ENCODE assay signal across 9 cellular contexts in the genomic region with DNA sequence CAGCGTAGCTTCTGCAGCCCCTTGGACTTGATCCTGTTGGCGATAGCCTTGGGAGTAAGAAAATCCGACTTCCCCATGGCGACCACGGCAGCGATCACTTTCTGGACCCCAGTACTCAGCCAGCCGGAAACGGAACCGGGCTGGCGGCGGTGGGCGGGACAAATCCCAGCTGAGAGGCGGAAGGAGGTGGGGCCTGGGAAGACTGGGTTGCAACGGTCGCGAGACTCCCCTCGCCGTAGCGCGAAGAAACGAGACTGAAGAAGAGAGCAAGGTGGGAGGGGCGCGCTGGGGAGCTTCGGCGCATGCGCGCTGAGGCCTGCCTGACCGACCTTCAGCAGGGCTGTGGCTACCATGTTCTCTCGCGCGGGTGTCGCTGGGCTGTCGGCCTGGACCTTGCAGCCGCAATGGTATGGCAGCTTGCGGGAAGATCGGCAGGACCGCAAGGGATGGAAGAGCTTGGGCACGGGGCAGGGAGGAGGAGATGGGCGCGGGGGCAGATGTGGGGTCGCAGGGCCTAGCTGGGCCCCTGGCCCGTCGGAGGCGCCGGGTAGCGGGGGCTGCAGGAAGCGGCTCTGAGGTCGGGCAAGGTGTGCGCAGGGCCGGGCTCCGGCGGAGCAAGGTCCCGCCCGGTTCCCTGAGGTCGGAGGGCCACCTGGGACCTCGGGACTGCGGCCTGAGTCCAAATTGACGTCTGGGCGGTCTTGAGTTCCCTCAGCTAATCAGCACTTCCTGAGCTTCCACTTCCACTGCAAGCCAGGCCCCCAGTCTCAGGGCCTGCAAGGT. TPM values are rescaled to one million over a fixed set of nuclear protein-coding genes. Genes with fewer than 3 reads are reported as not detected.
DNase-seq lines count a peak whose midpoint lies in the region; ATAC-seq and TF ChIP-seq lines count a peak whose summit lies in the region.
"Had no signal": no experiment of that assay in that cellular context is flagged by ENCODE, and none has a peak within 500 bp of the region (broad histone marks: within the 10 kb centered on the region; RNA-seq: fewer than 3 reads in every experiment).

A gene (plus strand): TSS at position 321 of the 783 bp plus-strand sequence. CDS start 31 bp downstream, at position 352.
A gene with protein sequence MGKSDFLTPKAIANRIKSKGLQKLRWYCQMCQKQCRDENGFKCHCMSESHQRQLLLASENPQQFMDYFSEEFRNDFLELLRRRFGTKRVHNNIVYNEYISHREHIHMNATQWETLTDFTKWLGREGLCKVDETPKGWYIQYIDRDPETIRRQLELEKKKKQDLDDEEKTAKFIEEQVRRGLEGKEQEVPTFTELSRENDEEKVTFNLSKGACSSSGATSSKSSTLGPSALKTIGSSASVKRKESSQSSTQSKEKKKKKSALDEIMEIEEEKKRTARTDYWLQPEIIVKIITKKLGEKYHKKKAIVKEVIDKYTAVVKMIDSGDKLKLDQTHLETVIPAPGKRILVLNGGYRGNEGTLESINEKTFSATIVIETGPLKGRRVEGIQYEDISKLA (minus strand): TSS at position 137 of the 783 bp plus-strand sequence. CDS start 60 bp downstream, at position 77.

- CTCF ChIA-PET in activated B cell treated with CpG ODN at 0.5 μM for 24 hours (lab: Charles Lee), result no interaction called here

- H3K36me3 Mint-ChIP-seq in activated B cell treated with CpG ODN at 0.5 μM for 24 hours (ENCODE audit: low read depth), result peaks cover 41% of the 10 kb centered on the region
- peaks cover 14% of the 10 kb centered on the region for H3K36me3 Mint-ChIP-seq in central memory CD8-positive, alpha-beta T cell (ENCODE audit: insufficient read depth)

- POLR2A ChIA-PET in activated B cell treated with CpG ODN at 0.5 μM for 24 hours (lab: Charles Lee), result interaction anchor here (0.6 to 2.2 kb wide), 8 partner anchors 9 to 36 kb away, joined by 3 to 108 read pairs (median 4); a partner anchor contains a TSS

- H3K9me3 Mint-ChIP-seq in activated B cell treated with CpG ODN at 0.5 μM for 24 hours, result no peaks in the 10 kb centered on the region
- H3K9me3 Mint-ChIP-seq in central memory CD8-positive, alpha-beta T cell, result no peaks in the 10 kb centered on the region

- ATAC-seq in HG03175 (IDR thresholded peaks at IDR 0.05; ENCODE audit: unreplicated experiment), result peak; percentile 91
- ATAC-seq in activated B cell treated with CpG ODN at 0.5 μM for 24 hours (ENCODE audit: low read depth), result peak; percentile 97
- peak; percentile 92 for ATAC-seq in central memory CD8-positive, alpha-beta T cell (replicated peaks; ENCODE audit: extremely low read depth, poor library complexity, severe bottlenecking)

- peak within 1 kb of the TSS; percentile 91 for H3K4me3 ChIP-seq in AG09309 (ENCODE audit: control insufficient read depth, low read depth, low read length)

- H3K27ac Mint-ChIP-seq in activated B cell treated with CpG ODN at 0.5 μM for 24 hours, result no peak within 1 kb of the TSS
- H3K27ac Mint-ChIP-seq in central memory CD8-positive, alpha-beta T cell (ENCODE audit: low read depth), result no peak within 1 kb of the TSS

- no peak within 1 kb of the TSS for H3K4me3 Mint-ChIP-seq in activated B cell treated with CpG ODN at 0.5 μM for 24 hours
- no peak within 1 kb of the TSS for H3K4me3 Mint-ChIP-seq in central memory CD8-positive, alpha-beta T cell
- H3K4me3 Mint-ChIP-seq: activated naive CD8-positive, alpha-beta T cell had no signal

- peak; percentile 96 for TF ChIP-seq POLR2A in GM18951 (IDR thresholded peaks at IDR 0.05; ENCODE audit: extremely low read depth, insufficient read depth, insufficient read length)

- peak; percentile 82 for DNase-seq in AG09309 (ENCODE audit: low read depth)
- DNase-seq in NCI-H226, result peak; percentile 68
- DNase-seq in activated B cell treated with CpG ODN at 0.5 μM for 24 hours, result peak; percentile 93
- peak; percentile 95 to 96 for DNase-seq in central memory CD8-positive, alpha-beta T cell (ENCODE audit: low spot score in 2 of 2)
- peak; percentile 98 for DNase-seq in islet precursor cell
- DNase-seq in stimulated activated CD4-positive, alpha-beta T cell treated with anti-CD3 and anti-CD28 coated beads, Interleukin-12 subunit alpha, Interleukin-12 subunit beta, amount 100 ng/mL, for 48 hours (ENCODE audit: low read depth in 2 of 3, low spot score in 1 of 3), result peak; percentile 95 to 97 (median 96)

- TF ChIP-seq CTCF in AG09309 (IDR thresholded peaks at IDR 0.05; ENCODE audit: control insufficient read depth, insufficient read depth, low read depth, low read length, missing control alignments) (no peak), activated B cell treated with CpG ODN at 0.5 μM for 24 hours (IDR thresholded peaks at IDR 0.05) (no peak)

- H3K27me3 Mint-ChIP-seq in activated B cell treated with CpG ODN at 0.5 μM for 24 hours, result no peaks in the 10 kb centered on the region
- H3K27me3 Mint-ChIP-seq in central memory CD8-positive, alpha-beta T cell, result no peaks in the 10 kb centered on the region
- H3K27me3 Mint-ChIP-seq: activated naive CD8-positive, alpha-beta T cell had no signal

- peaks cover 51% of the 10 kb centered on the region for H3K4me1 Mint-ChIP-seq in activated B cell treated with CpG ODN at 0.5 μM for 24 hours
- H3K4me1 Mint-ChIP-seq in central memory CD8-positive, alpha-beta T cell, result peaks cover 63% of the 10 kb centered on the region

- intact Hi-C loops in activated B cell treated with CpG ODN at 0.5 μM for 24 hours (cut with micrococcal nuclease), result loop anchor here (1.0 to 10.0 kb wide), 5 partner anchors 30 to 1813 kb away; a partner anchor contains a TSS

- in situ Hi-C loops in GM18951 (cut with MboI; ENCODE audit: low sequenced_read_pairs, unreplicated experiment), result no loop called here

RNA-seq across cellular contexts. Expression of the first gene that starts in this region (rescaled TPM):
- 177 and 182 TPM in 2 replicates for total RNA-seq in activated B cell treated with CpG ODN at 0.5 μM for 24 hours

RNA-seq across cellular contexts. Expression of the second gene that starts in this region (rescaled TPM):
- total RNA-seq in activated B cell treated with CpG ODN at 0.5 μM for 24 hours, result 12.6 and 13.1 TPM in 2 replicates

Comparison
In these comparisons a context has a peak if more than half of its experiments do, and no peak if none do; other contexts are left out.
1. Peak in every context shown above with its lines: DNase-seq, ATAC-seq and H3K4me3 ChIP-seq.